ENCODE assay signal across 1 cellular context in the genomic region with DNA sequence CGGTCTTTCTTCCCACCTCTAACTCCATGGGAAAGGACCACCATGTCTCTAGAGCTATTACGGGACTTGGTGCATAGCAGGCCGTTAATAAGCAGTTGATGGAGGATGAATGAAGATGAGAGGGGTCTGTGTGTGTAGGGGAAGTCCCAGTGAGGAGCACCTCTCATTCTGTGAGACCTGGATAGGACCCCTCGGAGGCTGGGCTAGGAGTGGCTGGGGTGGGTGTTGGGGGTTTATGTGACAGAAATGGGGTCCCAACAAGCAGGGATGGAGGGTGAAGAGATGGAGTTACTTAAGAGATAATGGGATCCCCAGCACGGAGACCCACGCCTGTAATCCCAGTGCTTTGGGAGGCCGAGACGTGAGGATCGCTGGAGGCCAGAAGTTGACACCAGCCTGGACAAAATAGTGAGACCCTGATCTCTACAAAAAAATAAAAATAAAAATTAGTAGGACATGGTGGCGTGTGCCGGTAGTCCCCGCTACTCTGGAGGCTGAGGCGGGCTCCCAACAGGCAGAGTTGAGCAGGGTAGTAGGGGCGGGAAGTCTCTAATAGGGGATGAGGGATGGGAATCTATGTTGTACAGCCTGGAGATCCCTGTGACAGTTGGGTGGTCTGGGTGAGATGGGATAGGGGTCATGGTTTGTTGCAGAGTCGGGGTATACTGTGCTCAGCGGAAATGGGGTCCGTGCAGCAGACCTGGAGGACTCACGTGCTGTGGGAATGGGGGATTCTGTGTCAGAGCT.
TF ChIP-seq lines count a peak whose summit lies in the region.

No MANE protein-coding gene starts in this region.

TF ChIP-seq in endothelial cell of umbilical vein, 7 proteins besides CTCF, POLR2A, EP300 and RAD21:
- no peak for TF ChIP-seq JUN (IDR thresholded peaks at IDR 0.05; ENCODE audit: borderline replicate concordance, insufficient read depth, insufficient read length, low read depth)
- TF ChIP-seq FOS (IDR thresholded peaks at IDR 0.05; ENCODE audit: borderline replicate concordance, insufficient read depth, low read length), result no peak
